1 cellular context compared by ENCODE assay signal in genomic region chr1:181128592-181129497, GRCh38.
TF ChIP-seq lines count a peak whose summit lies in the region.

No MANE protein-coding gene starts in this region.

TF ChIP-seq in GM12878, 131 proteins besides CTCF, POLR2A, EP300 and RAD21 (continued from another document):
- TF ChIP-seq E2F4 (IDR thresholded peaks at IDR 0.05; ENCODE audit: low read depth, low read length): no peak
- TF ChIP-seq MTA3 (IDR thresholded peaks at IDR 0.05; ENCODE audit: borderline replicate concordance, low read length): no peak
- peak; percentile 95 for TF ChIP-seq ESRRA (IDR thresholded peaks at IDR 0.05; ENCODE audit: low read length)
- no peak for TF ChIP-seq PKNOX1 (IDR thresholded peaks at IDR 0.05)
- peak; percentile 50; the same call in 1 of the 3 replicates for TF ChIP-seq POU2F2 (IDR thresholded peaks at IDR 0.05; ENCODE audit: borderline replicate concordance, low read depth, low read length)
- no peak for TF ChIP-seq RCOR1 (conservative IDR thresholded peaks at IDR 0.05; ENCODE audit: low read depth, low read length)
- no peak for TF ChIP-seq SMAD5 (IDR thresholded peaks at IDR 0.05; ENCODE audit: low read depth)
